Comparison of ENCODE assay signal across 8 cellular contexts in genomic region chr7:2820508-2820934, GRCh38. TPM values are rescaled to one million over a fixed set of nuclear protein-coding genes. Genes with fewer than 3 reads are reported as not detected.
DNase-seq lines count a peak whose midpoint lies in the region; ATAC-seq, FAIRE-seq and TF ChIP-seq lines count a peak whose summit lies in the region.

No MANE protein-coding gene starts in this region.

- peaks cover 75% of the 10 kb centered on the region for H3K79me2 ChIP-seq in astrocyte (ENCODE audit: insufficient read depth, low read length)

- H3K36me3 Mint-ChIP-seq in astrocyte (ENCODE audit: low read depth, unreplicated experiment): peaks cover 3% of the 10 kb centered on the region

- DNase-seq in HCEC 1CT: peak; percentile 99
- peak; percentile 95 for DNase-seq in astrocyte (ENCODE audit: low read depth)
- no peak for DNase-seq in spleen
- DNase-seq in activated naive CD4-positive, alpha-beta T cell treated with Interleukin-2 at 50 U/mL for 16 hours: no peak
- DNase-seq in NCI-H2171 treated with DMSO at 0.1 percent for 48 hours (lab: John Stamatoyannopoulos, UW): no peak

- H4K20me1 ChIP-seq in astrocyte (ENCODE audit: insufficient read depth, low read length): peaks cover 23% of the 10 kb centered on the region

- peaks cover 67% of the 10 kb centered on the region for H3K4me1 Mint-ChIP-seq in astrocyte (ENCODE audit: low read depth, unreplicated experiment)

- H2AFZ ChIP-seq in astrocyte (ENCODE audit: low read depth, low read length): no peak overlapping the region

- peak overlapping the region; percentile 99 for H3K27ac Mint-ChIP-seq in astrocyte (ENCODE audit: unreplicated experiment)

- H3K4me1 ChIP-seq in astrocyte (ENCODE audit: insufficient read depth, low read length): peaks cover 62% of the 10 kb centered on the region
- peaks cover 71% of the 10 kb centered on the region for H3K4me1 ChIP-seq in iPS-20b (ENCODE audit: insufficient read depth, low read length)
- peaks cover 41 to 86% (median 55%) of the 10 kb centered on the region in 6 donors for H3K4me1 ChIP-seq in spleen

- no peak for TF ChIP-seq POLR2A in spleen (IDR thresholded peaks at IDR 0.05)

- H3K27ac ChIP-seq in astrocyte (ENCODE audit: low read depth, low read length) (peak overlapping the region; percentile 91), iPS-20b (ENCODE audit: low read length) (peak overlapping the region; percentile 68), spleen (peak overlapping the region in 7 of 8 donors; percentile 56 to 75 (median 63))

- H3K27me3 ChIP-seq in astrocyte (ENCODE audit: insufficient read depth, low read length) (no peaks in the 10 kb centered on the region), iPS-20b (ENCODE audit: insufficient read depth, low read length) (no peaks in the 10 kb centered on the region), spleen (replicated peaks in 1 of 7) (no peaks in the 10 kb centered on the region)

- no peaks in the 10 kb centered on the region for H3K27me3 Mint-ChIP-seq in astrocyte (ENCODE audit: low read depth, unreplicated experiment)

- H3K4me3 ChIP-seq in astrocyte (ENCODE audit: insufficient read depth, low read depth, low read length) (no peak overlapping the region), iPS-20b (ENCODE audit: low read length) (peak overlapping the region; percentile 45; the same call in 1 of the 2 replicates), spleen (no peak overlapping the region)

- 73 to 87% (median 76%) methylated on average over 4 of the region's 4 CpGs for WGBS in spleen, 5 donors

- H3K9ac ChIP-seq in astrocyte (ENCODE audit: low read length) (peak overlapping the region; percentile 75), iPS-20b (ENCODE audit: low read depth, low read length) (peak overlapping the region; percentile 75; the same call in 1 of the 2 replicates)

- no peak overlapping the region for H3K4me3 Mint-ChIP-seq in astrocyte (ENCODE audit: unreplicated experiment)

- H3K4me2 ChIP-seq in astrocyte (ENCODE audit: low read length): peak overlapping the region; percentile 64

- intact Hi-C loops in spleen (cut with DNase I; ENCODE audit: low total_unique reads): no loop called here

- ATAC-seq in HG02885 (IDR thresholded peaks at IDR 0.05; ENCODE audit: poor library complexity, unreplicated experiment) (no peak), HG03460 (IDR thresholded peaks at IDR 0.05; ENCODE audit: unreplicated experiment) (no peak)

- FAIRE-seq in astrocyte (lab: Jason Lieb, UNC): peak; percentile 60

- H3K9me3 Mint-ChIP-seq in astrocyte (ENCODE audit: unreplicated experiment): peaks cover 2% of the 10 kb centered on the region

- TF ChIP-seq CTCF in astrocyte (IDR thresholded peaks at IDR 0.05; ENCODE audit: insufficient read depth, low read depth, low read length): no peak
- TF ChIP-seq CTCF in spleen (IDR thresholded peaks at IDR 0.05 in 8 of 11, conservative IDR thresholded peaks at IDR 0.05 in 3 of 11): no peak

- H3K9me3 ChIP-seq in astrocyte (ENCODE audit: insufficient read depth, low read depth, low read length): no peaks in the 10 kb centered on the region
- no peaks in the 10 kb centered on the region for H3K9me3 ChIP-seq in iPS-20b (ENCODE audit: insufficient read depth, low read depth, low read length)
- no peaks in the 10 kb centered on the region for H3K9me3 ChIP-seq in spleen

- no peaks in the 10 kb centered on the region for H3K36me3 ChIP-seq in astrocyte (ENCODE audit: insufficient read depth, low read length)
- no peaks in the 10 kb centered on the region for H3K36me3 ChIP-seq in iPS-20b (ENCODE audit: insufficient read depth, low read depth, low read length)
- H3K36me3 ChIP-seq in spleen: no peaks in the 10 kb centered on the region

RNA-seq across cellular contexts. Expression of gene GNA12, which starts 23.6 kb away (rescaled TPM):
- 67.2 and 72.7 TPM in 2 replicates for total RNA-seq in astrocyte
- 10 to 100 TPM; 31.7 to 64.2 (median 39.6) TPM for total RNA-seq in spleen
- polyA plus RNA-seq in spleen: 10 to 100 TPM; 12.3 to 25.2 (median 12.8) TPM

Comparison
In these comparisons a context has a peak if more than half of its experiments do, and no peak if none do; other contexts are left out.
1. DNase-seq: peak in HCEC 1CT (single experiment) and astrocyte (single experiment); none in spleen (single experiment), activated naive CD4-positive, alpha-beta T cell treated with Interleukin-2 at 50 U/mL for 16 hours (single experiment) and NCI-H2171 treated with DMSO at 0.1 percent for 48 hours (single experiment).
2. Peak in every context shown above with its lines, with median percentiles within 50 percentile points of each other: H3K27ac ChIP-seq.